Comparison of ENCODE assay signal across 8 cellular contexts in the genomic region with DNA sequence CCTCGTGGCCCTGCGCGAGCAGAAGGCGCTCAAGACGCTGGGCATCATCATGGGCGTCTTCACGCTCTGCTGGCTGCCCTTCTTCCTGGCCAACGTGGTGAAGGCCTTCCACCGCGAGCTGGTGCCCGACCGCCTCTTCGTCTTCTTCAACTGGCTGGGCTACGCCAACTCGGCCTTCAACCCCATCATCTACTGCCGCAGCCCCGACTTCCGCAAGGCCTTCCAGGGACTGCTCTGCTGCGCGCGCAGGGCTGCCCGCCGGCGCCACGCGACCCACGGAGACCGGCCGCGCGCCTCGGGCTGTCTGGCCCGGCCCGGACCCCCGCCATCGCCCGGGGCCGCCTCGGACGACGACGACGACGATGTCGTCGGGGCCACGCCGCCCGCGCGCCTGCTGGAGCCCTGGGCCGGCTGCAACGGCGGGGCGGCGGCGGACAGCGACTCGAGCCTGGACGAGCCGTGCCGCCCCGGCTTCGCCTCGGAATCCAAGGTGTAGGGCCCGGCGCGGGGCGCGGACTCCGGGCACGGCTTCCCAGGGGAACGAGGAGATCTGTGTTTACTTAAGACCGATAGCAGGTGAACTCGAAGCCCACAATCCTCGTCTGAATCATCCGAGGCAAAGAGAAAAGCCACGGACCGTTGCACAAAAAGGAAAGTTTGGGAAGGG. TPM values are rescaled to one million over a fixed set of nuclear protein-coding genes. Genes with fewer than 3 reads are reported as not detected.
A peak's percentile ranks its signal among the peaks of the same experiment; 100 is the strongest.
DNase-seq lines count a peak whose midpoint lies in the region; ATAC-seq and TF ChIP-seq lines count a peak whose summit lies in the region.

No MANE protein-coding gene starts in this region.

- in situ Hi-C loops in astrocyte of the cerebellum (cut with HindIII; ENCODE audit: low sequenced_read_pairs) = no loop called here

- H3K36me3 Mint-ChIP-seq in CD8-positive, alpha-beta T cell = no peaks in the 10 kb centered on the region

- intact Hi-C loops in CD8-positive, alpha-beta T cell (cut with DNase I, micrococcal nuclease) = no loop called here

- H3K4me1 Mint-ChIP-seq in CD8-positive, alpha-beta T cell (ENCODE audit: low read depth) = peaks cover 16% of the 10 kb centered on the region

- peak overlapping the region; percentile 72 for H3K4me3 Mint-ChIP-seq in CD8-positive, alpha-beta T cell

- peak overlapping the region; percentile 15 for H3K4me3 ChIP-seq in CD8-positive, alpha-beta T cell (ENCODE audit: low read depth, low read length)
- peak overlapping the region; percentile 19 for H3K4me3 ChIP-seq in astrocyte of the cerebellum (ENCODE audit: low read depth, low read length)
- H3K4me3 ChIP-seq in stomach smooth muscle (ENCODE audit: low read length in 2 of 2) = peak overlapping the region; percentile 25 to 44

- peak; percentile 37 for ATAC-seq in CD8-positive, alpha-beta T cell
- ATAC-seq in left lobe of liver = peak; percentile 22

- H3K9me3 ChIP-seq in CD8-positive, alpha-beta T cell (ENCODE audit: low read length) = no peaks in the 10 kb centered on the region
- H3K9me3 ChIP-seq in stomach smooth muscle (ENCODE audit: control insufficient read depth in 2 of 2, low read length in 2 of 2) = no peaks in the 10 kb centered on the region

- H3K36me3 ChIP-seq in CD8-positive, alpha-beta T cell (ENCODE audit: insufficient read depth, low read length) = no peaks in the 10 kb centered on the region
- H3K36me3 ChIP-seq in stomach smooth muscle (ENCODE audit: control insufficient read depth in 2 of 2, insufficient read depth in 2 of 2, low read length in 2 of 2) = no peaks in the 10 kb centered on the region

- H3K27ac Mint-ChIP-seq in CD8-positive, alpha-beta T cell = no peak overlapping the region

- H3K27ac ChIP-seq in CD8-positive, alpha-beta T cell (ENCODE audit: low read depth, low read length) = no peak overlapping the region
- H3K27ac ChIP-seq in stomach smooth muscle (ENCODE audit: low read length) = no peak overlapping the region

- DNase-seq in CD8-positive, alpha-beta T cell = peak in 2 of 7 experiments; percentile 9 to 14
- DNase-seq in HuH-7.5 (ENCODE audit: low spot score) (peak; percentile 29), astrocyte of the cerebellum (ENCODE audit: low read depth) (no peak), left lobe of liver (ENCODE audit: low spot score) (no peak), kidney glomerular epithelial cell (lab: John Stamatoyannopoulos, UW) (no peak), NOMO-1 treated with dmso at 0.1 percent for 144 hours (lab: John Stamatoyannopoulos, UW; ENCODE audit: unreplicated experiment) (no peak), UCSD-AML1 (lab: John Stamatoyannopoulos, UW; ENCODE audit: unreplicated experiment) (no peak)

- CTCF ChIA-PET in CD8-positive, alpha-beta T cell (lab: Charles Lee) = no interaction called here

- H3K9me3 Mint-ChIP-seq in CD8-positive, alpha-beta T cell = no peaks in the 10 kb centered on the region

- no peak for TF ChIP-seq CTCF in CD8-positive, alpha-beta T cell (IDR thresholded peaks at IDR 0.05)
- TF ChIP-seq CTCF in astrocyte of the cerebellum (IDR thresholded peaks at IDR 0.05; ENCODE audit: low read depth, low read length, missing control alignments) = no peak

- H3K27me3 Mint-ChIP-seq in CD8-positive, alpha-beta T cell (ENCODE audit: low read depth) = peaks cover 53% of the 10 kb centered on the region

- POLR2A ChIA-PET in CD8-positive, alpha-beta T cell (lab: Charles Lee) = no interaction called here

- H3K9ac ChIP-seq in stomach smooth muscle (ENCODE audit: low read length in 2 of 2) = peak overlapping the region in 1 of 2 donors; percentile 13

- peaks cover 19% of the 10 kb centered on the region for H3K27me3 ChIP-seq in CD8-positive, alpha-beta T cell (ENCODE audit: insufficient read depth, low read length)
- peaks cover 22 to 39% of the 10 kb centered on the region in 2 donors for H3K27me3 ChIP-seq in stomach smooth muscle (ENCODE audit: control insufficient read depth in 1 of 2, insufficient read depth in 2 of 2, low read length in 2 of 2)

- H3K4me1 ChIP-seq in CD8-positive, alpha-beta T cell (ENCODE audit: insufficient read depth, low read length) = peaks cover 15% of the 10 kb centered on the region
- peaks cover 15% of the 10 kb centered on the region for H3K4me1 ChIP-seq in stomach smooth muscle (ENCODE audit: control insufficient read depth, insufficient read depth, low read length)

RNA-seq across cellular contexts. Expression of a gene that starts 1.5 kb away (rescaled TPM):
- total RNA-seq in CD8-positive, alpha-beta T cell = 1 to 10 TPM; 1.2 to 1.4 TPM
- 0.10 TPM for total RNA-seq in left lobe of liver
